Comparison of ENCODE assay signal across 17 cellular contexts in genomic region chr20:35271073-35271882, GRCh38.
DNase-seq lines count a peak whose midpoint lies in the region; ATAC-seq and TF ChIP-seq lines count a peak whose summit lies in the region.
"Had no signal": no experiment of that assay in that cellular context is flagged by ENCODE, and none has a peak within 500 bp of the region (broad histone marks: within the 10 kb centered on the region; RNA-seq: fewer than 3 reads in every experiment).

No MANE protein-coding gene starts in this region.

- DNase-seq in ELF-1 (ENCODE audit: low read depth, low spot score) (peak; percentile 43), nephron progenitor cell (no peak), NCI-H1436 treated with DMSO at 0.1 percent for 48 hours (lab: John Stamatoyannopoulos, UW) (no peak), OCI-M2 (lab: John Stamatoyannopoulos, UW; ENCODE audit: unreplicated experiment) (no peak), RKO (ENCODE audit: low spot score) (no peak)
- no peak for DNase-seq in effector memory CD8-positive, alpha-beta T cell
- DNase-seq: activated CD4-positive, alpha-beta T cell treated with anti-CD3 and anti-CD28 coated beads, Interleukin-2, amount 50 U/mL, for 4 hours; activated effector memory CD4-positive, alpha-beta T cell treated with anti-CD3 and anti-CD28 coated beads, Interleukin-2, amount 50 U/mL, for 16 hours; amygdala; C1 segment of cervical spinal cord; cerebellar nuclear complex; DMS79 treated with DMSO at 0.1 percent for 48 hours; KG1; NCI-H446; stimulated activated naive CD4-positive, alpha-beta T cell had no signal

- no peak for TF ChIP-seq CTCF in nephron progenitor cell (IDR thresholded peaks at IDR 0.05)

- no peak for ATAC-seq in effector memory CD8-positive, alpha-beta T cell (replicated peaks)
- no peak for ATAC-seq in GM18519 (IDR thresholded peaks at IDR 0.05; ENCODE audit: low FRiP score, unreplicated experiment)

- H3K9me3 Mint-ChIP-seq in effector memory CD8-positive, alpha-beta T cell: no peaks in the 10 kb centered on the region
- no peaks in the 10 kb centered on the region for H3K9me3 Mint-ChIP-seq in nephron progenitor cell

- peak overlapping the region; percentile 70 for H3K27ac Mint-ChIP-seq in effector memory CD8-positive, alpha-beta T cell
- H3K27ac Mint-ChIP-seq in nephron progenitor cell: peak overlapping the region; percentile 71

- H3K4me1 Mint-ChIP-seq in effector memory CD8-positive, alpha-beta T cell (ENCODE audit: low read depth in 2 of 2): peaks cover 27 to 31% of the 10 kb centered on the region in 2 donors
- peaks cover 20% of the 10 kb centered on the region for H3K4me1 Mint-ChIP-seq in nephron progenitor cell

- no peak overlapping the region for H3K4me3 Mint-ChIP-seq in effector memory CD8-positive, alpha-beta T cell
- no peak overlapping the region for H3K4me3 Mint-ChIP-seq in nephron progenitor cell

- H3K36me3 Mint-ChIP-seq in effector memory CD8-positive, alpha-beta T cell (ENCODE audit: insufficient read depth): peaks cover 18% of the 10 kb centered on the region
- no peaks in the 10 kb centered on the region for H3K36me3 Mint-ChIP-seq in nephron progenitor cell (ENCODE audit: low read depth)

- TF ChIP-seq EP300 in Ishikawa (IDR thresholded peaks at IDR 0.05; ENCODE audit: borderline replicate concordance): no peak

- no peaks in the 10 kb centered on the region for H3K27me3 Mint-ChIP-seq in effector memory CD8-positive, alpha-beta T cell
- H3K27me3 Mint-ChIP-seq in nephron progenitor cell (ENCODE audit: low read depth, poor library complexity): no peaks in the 10 kb centered on the region

- TF ChIP-seq RAD21 in Ishikawa (IDR thresholded peaks at IDR 0.05; ENCODE audit: low read depth): no peak

TF ChIP-seq in Ishikawa, 13 proteins besides CTCF, POLR2A, EP300 and RAD21:
- TF ChIP-seq USF1 (IDR thresholded peaks at IDR 0.05) (0 out of 2 replicates have a peak, but pooled peaks have one; percentile 7), TAF1 (IDR thresholded peaks at IDR 0.05; ENCODE audit: low read depth) (no peak)
